ENCODE assay signal across 1 cellular context in the genomic region with DNA sequence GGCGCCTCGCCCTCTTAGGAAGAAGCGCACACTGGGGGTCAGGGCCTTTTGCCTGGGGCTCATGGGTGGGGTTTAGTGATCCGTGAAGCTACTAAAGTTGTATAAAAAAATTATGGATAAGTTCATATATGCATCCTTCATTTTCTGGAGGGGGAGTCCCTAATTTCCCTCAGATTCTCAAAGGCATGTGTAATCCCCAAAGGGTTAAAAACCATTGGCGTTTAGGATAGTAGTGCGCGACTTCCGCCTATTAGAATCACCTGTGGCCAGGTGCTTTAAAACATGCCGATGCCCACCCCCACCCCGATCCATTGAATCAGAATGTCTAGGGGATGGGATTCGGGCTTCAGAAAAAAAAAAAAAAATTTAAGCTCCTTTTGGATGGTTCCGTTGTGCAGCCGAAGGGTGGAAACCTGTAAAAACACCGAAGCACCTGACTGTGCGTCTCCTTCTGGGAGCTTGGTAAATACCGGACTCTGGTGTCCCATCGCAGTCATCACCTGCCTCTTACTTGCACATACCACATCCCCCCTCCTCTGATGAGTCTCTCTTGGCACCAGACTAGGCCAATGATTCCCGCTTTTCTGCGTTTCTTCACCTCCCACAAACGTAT.
TF ChIP-seq lines count a peak whose summit lies in the region.

No MANE protein-coding gene starts in this region.

TF ChIP-seq in H1, 55 proteins besides CTCF, POLR2A, EP300 and RAD21 (continued from another document):
- TF ChIP-seq PHF8 (conservative IDR thresholded peaks at IDR 0.05; ENCODE audit: low read depth, low read length) (no peak), POU5F1 (IDR thresholded peaks at IDR 0.05; ENCODE audit: low read depth, low read length) (no peak), ASH2L (IDR thresholded peaks at IDR 0.05; ENCODE audit: low read length) (peak; percentile 35), TAF1 (IDR thresholded peaks at IDR 0.05; ENCODE audit: low read depth, low read length) (0 out of 2 replicates have a peak, but pooled peaks have one; percentile 35), KDM4A (IDR thresholded peaks at IDR 0.05; ENCODE audit: low read depth, low read length, severe bottlenecking) (no peak), SIN3A (conservative IDR thresholded peaks at IDR 0.05 in 1 of 2, IDR thresholded peaks at IDR 0.05 in 1 of 2; ENCODE audit: low read depth in 1 of 2, low read length in 2 of 2) (0 out of 4 replicates have a peak, but pooled peaks of 1 of the 2 experiments have one; percentile 8), YY1 (IDR thresholded peaks at IDR 0.05; ENCODE audit: low read depth, low read length) (0 out of 2 replicates have a peak, but pooled peaks have one; percentile 1)
- TF ChIP-seq, protein P1, sequence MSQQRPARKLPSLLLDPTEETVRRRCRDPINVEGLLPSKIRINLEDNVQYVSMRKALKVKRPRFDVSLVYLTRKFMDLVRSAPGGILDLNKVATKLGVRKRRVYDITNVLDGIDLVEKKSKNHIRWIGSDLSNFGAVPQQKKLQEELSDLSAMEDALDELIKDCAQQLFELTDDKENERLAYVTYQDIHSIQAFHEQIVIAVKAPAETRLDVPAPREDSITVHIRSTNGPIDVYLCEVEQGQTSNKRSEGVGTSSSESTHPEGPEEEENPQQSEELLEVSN (IDR thresholded peaks at IDR 0.05), result no peak
